Comparison of ENCODE assay signal across 14 cellular contexts in the genomic region with DNA sequence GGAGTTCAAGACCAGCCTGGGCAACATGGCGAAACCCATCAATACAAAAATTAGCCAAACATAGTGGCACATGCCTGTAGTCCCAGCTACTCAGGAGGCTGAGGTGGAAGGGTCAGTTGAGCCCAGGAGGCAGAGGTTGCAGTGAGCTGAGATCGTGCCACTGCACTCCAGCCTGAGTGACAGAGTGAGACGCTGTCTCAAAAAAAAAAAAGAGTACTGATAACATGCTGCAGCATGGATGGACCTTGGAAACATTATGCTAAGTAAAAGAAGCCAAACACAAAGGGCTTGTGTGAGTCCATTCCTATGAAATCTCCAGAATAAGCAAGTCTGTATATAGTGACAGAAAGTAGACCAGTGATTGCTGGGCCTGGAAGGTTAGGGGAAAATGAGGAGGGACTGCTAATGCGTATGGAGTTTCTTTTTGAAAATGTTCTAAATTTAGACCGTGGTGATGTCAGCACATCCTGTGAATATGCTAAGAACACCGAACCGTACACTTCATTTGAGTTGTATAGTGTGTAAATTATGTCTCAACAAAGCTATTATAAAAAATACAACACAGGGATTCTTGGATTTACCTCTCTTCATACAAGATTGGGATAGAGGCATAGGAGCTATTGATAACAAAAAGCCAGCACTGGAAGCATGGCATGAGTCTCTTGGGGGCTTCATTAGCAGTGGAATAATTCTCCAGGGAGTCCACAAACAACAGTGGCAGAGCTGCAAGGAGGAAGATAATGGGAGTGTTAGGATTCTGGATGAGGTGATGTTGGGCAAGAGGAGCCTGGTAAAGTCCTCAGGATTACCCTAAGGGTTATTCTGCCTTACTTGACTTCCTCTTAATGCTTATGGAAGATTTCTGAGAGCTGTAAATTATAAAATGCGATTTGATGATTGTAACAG.
DNase-seq lines count a peak whose midpoint lies in the region; ATAC-seq and TF ChIP-seq lines count a peak whose summit lies in the region.
"Had no signal": no experiment of that assay in that cellular context is flagged by ENCODE, and none has a peak within 500 bp of the region (broad histone marks: within the 10 kb centered on the region; RNA-seq: fewer than 3 reads in every experiment).

No MANE protein-coding gene starts in this region.

- H3K4me2 ChIP-seq in PC-3 (ENCODE audit: low read length) (no peak overlapping the region), smooth muscle cell (peak overlapping the region; percentile 24)

- POLR2A ChIA-PET in PC-3 (lab: Charles Lee; ENCODE audit: unreplicated experiment): interaction anchor here (0.6 kb wide), 1 partner anchor 235 kb away, joined by 3 read pairs; no protein-coding TSS in a partner anchor
- POLR2A ChIA-PET in CD4-positive, alpha-beta T cell (lab: Charles Lee): no interaction called here

- no peak for DNase-seq in activated CD8-positive, alpha-beta memory T cell treated with anti-CD3 and anti-CD28 coated beads, Interleukin-2, amount 10 ng/mL, durations not matched to agents 7 days and 5 days
- DNase-seq in activated CD8-positive, alpha-beta memory T cell treated with anti-CD3 and anti-CD28 coated beads, Interleukin-2, amount 50 U/mL, for 48 hours: no peak
- DNase-seq in PC-3: no peak
- DNase-seq in fibroblast of villous mesenchyme (ENCODE audit: low read depth): peak; percentile 39
- no peak for DNase-seq in smooth muscle cell (lab: John Stamatoyannopoulos, UW; ENCODE audit: unreplicated experiment)
- no peak for DNase-seq in HuH-7.5 (ENCODE audit: low spot score)
- DNase-seq in HCEC 1CT: no peak
- no peak for DNase-seq in CD4-positive, alpha-beta T cell
- DNase-seq: activated naive CD4-positive, alpha-beta T cell treated with anti-CD3 and anti-CD28 coated beads, Interleukin-2, amount 50 U/mL, for 16 hours; NCI-H446; stimulated activated CD4-positive, alpha-beta T cell treated with anti-CD3 and anti-CD28 coated beads, Interleukin-15, amount 100 ng/mL, for 24 hours had no signal

- H3K9me3 ChIP-seq in PC-3 (ENCODE audit: low read length): no peaks in the 10 kb centered on the region
- H3K9me3 ChIP-seq in smooth muscle cell (replicated peaks; ENCODE audit: low read depth): no peaks in the 10 kb centered on the region
- H3K9me3 ChIP-seq in CD4-positive, alpha-beta T cell (ENCODE audit: control insufficient read depth, low read length): no peaks in the 10 kb centered on the region
- H3K9me3 ChIP-seq: tibial nerve had no signal

- no peaks in the 10 kb centered on the region for H3K9me2 ChIP-seq in PC-3 (replicated peaks; ENCODE audit: low read length)

- H3K4me3 ChIP-seq in PC-3 (ENCODE audit: low read length) (no peak overlapping the region), fibroblast of villous mesenchyme (ENCODE audit: low read depth, low read length) (no peak overlapping the region), smooth muscle cell (no peak overlapping the region)
- H3K4me3 ChIP-seq: coronary artery, tibial nerve had no signal

- no peak overlapping the region for H3K4me3 Mint-ChIP-seq in activated CD8-positive, alpha-beta memory T cell treated with anti-CD3 and anti-CD28 coated beads, Interleukin-2, amount 10 ng/mL, durations not matched to agents 7 days and 5 days
- H3K4me3 Mint-ChIP-seq in CD4-positive, alpha-beta T cell: no peak overlapping the region

- H3K27me3 ChIP-seq in PC-3 (ENCODE audit: low read length) (no peaks in the 10 kb centered on the region), smooth muscle cell (ENCODE audit: low read depth) (no peaks in the 10 kb centered on the region)
- no peaks in the 10 kb centered on the region for H3K27me3 ChIP-seq in CD4-positive, alpha-beta T cell (ENCODE audit: control insufficient read depth, insufficient read depth, low read length)
- H3K27me3 ChIP-seq: tibial nerve had no signal

- H3K27ac Mint-ChIP-seq in activated CD8-positive, alpha-beta memory T cell treated with anti-CD3 and anti-CD28 coated beads, Interleukin-2, amount 10 ng/mL, durations not matched to agents 7 days and 5 days: peak overlapping the region; percentile 29
- H3K27ac Mint-ChIP-seq in CD4-positive, alpha-beta T cell: no peak overlapping the region

- CTCF ChIA-PET in activated CD8-positive, alpha-beta memory T cell treated with anti-CD3 and anti-CD28 coated beads, Interleukin-2, amount 10 ng/mL, durations not matched to agents 7 days and 5 days (lab: Charles Lee): interaction anchor here (0.8 kb wide), 1 partner anchor 10 kb away, joined by 3 read pairs; no protein-coding TSS in a partner anchor
- CTCF ChIA-PET in PC-3 (lab: Charles Lee): no interaction called here
- CTCF ChIA-PET in CD4-positive, alpha-beta T cell (lab: Charles Lee): no interaction called here

- intact Hi-C loops in PC-3 (cut with micrococcal nuclease): loop anchor here (5.0 kb wide), 1 partner anchor 44 kb away; no protein-coding TSS in a partner anchor
- intact Hi-C loops in CD4-positive, alpha-beta T cell (cut with DNase I, micrococcal nuclease): no loop called here

- H3K9me3 Mint-ChIP-seq in activated CD8-positive, alpha-beta memory T cell treated with anti-CD3 and anti-CD28 coated beads, Interleukin-2, amount 10 ng/mL, durations not matched to agents 7 days and 5 days (ENCODE audit: low read depth): no peaks in the 10 kb centered on the region
- H3K9me3 Mint-ChIP-seq in CD4-positive, alpha-beta T cell: no peaks in the 10 kb centered on the region

- no peak overlapping the region for H2AFZ ChIP-seq in PC-3 (ENCODE audit: low read length)
- no peak overlapping the region for H2AFZ ChIP-seq in smooth muscle cell (ENCODE audit: low read depth)
- H2AFZ ChIP-seq: parathyroid adenoma had no signal

- WGBS in smooth muscle cell (ENCODE audit: low lambda C conversion rate): 63% methylated on average over 8 of the region's 8 CpGs

- H3K36me3 ChIP-seq in PC-3 (ENCODE audit: low read depth, low read length): peaks cover 61% of the 10 kb centered on the region
- H3K36me3 ChIP-seq in smooth muscle cell (ENCODE audit: low read depth): peaks cover 39% of the 10 kb centered on the region

- H3K9ac ChIP-seq in PC-3 (ENCODE audit: low read length) (no peak overlapping the region), smooth muscle cell (ENCODE audit: low read depth) (no peak overlapping the region)
- H3K9ac ChIP-seq: parathyroid adenoma had no signal

- H3K27me3 Mint-ChIP-seq in activated CD8-positive, alpha-beta memory T cell treated with anti-CD3 and anti-CD28 coated beads, Interleukin-2, amount 10 ng/mL, durations not matched to agents 7 days and 5 days: no peaks in the 10 kb centered on the region
- no peaks in the 10 kb centered on the region for H3K27me3 Mint-ChIP-seq in CD4-positive, alpha-beta T cell

- H3K4me1 ChIP-seq in PC-3 (ENCODE audit: insufficient read depth, low read length): peaks cover 13% of the 10 kb centered on the region
- H3K4me1 ChIP-seq in smooth muscle cell (ENCODE audit: low read depth): peaks cover 17% of the 10 kb centered on the region
- H3K4me1 ChIP-seq: parathyroid adenoma, tibial nerve had no signal

- peaks cover 5% of the 10 kb centered on the region for H3F3A ChIP-seq in PC-3 (ENCODE audit: low read length, unreplicated experiment)
- H3F3A ChIP-seq in smooth muscle cell (ENCODE audit: low read depth): peaks cover 12% of the 10 kb centered on the region

- ATAC-seq in activated CD8-positive, alpha-beta memory T cell treated with anti-CD3 and anti-CD28 coated beads, Interleukin-2, amount 10 ng/mL, durations not matched to agents 7 days and 5 days: peak; percentile 47
- no peak for ATAC-seq in PC-3
- no peak for ATAC-seq in CD4-positive, alpha-beta T cell (ENCODE audit: poor library complexity)

- no peak for TF ChIP-seq CTCF in PC-3 (conservative IDR thresholded peaks at IDR 0.05; ENCODE audit: low read depth, low read length)
- no peak for TF ChIP-seq CTCF in fibroblast of villous mesenchyme (IDR thresholded peaks at IDR 0.05; ENCODE audit: insufficient read depth, low read depth, low read length)
- no peak for TF ChIP-seq CTCF in smooth muscle cell (IDR thresholded peaks at IDR 0.05; ENCODE audit: borderline replicate concordance, insufficient read depth, poor library complexity, severe bottlenecking)
- no peak for TF ChIP-seq CTCF in CD4-positive, alpha-beta T cell (IDR thresholded peaks at IDR 0.05)

- H4K20me1 ChIP-seq in PC-3 (ENCODE audit: low read length) (no peaks in the 10 kb centered on the region), smooth muscle cell (ENCODE audit: low read depth) (peaks cover 32% of the 10 kb centered on the region)

- H3K79me2 ChIP-seq in PC-3 (ENCODE audit: low read length) (no peaks in the 10 kb centered on the region), smooth muscle cell (ENCODE audit: low read depth) (peaks cover 8% of the 10 kb centered on the region)
- H3K79me2 ChIP-seq: parathyroid adenoma had no signal

- peaks cover 53% of the 10 kb centered on the region for H3K36me3 Mint-ChIP-seq in activated CD8-positive, alpha-beta memory T cell treated with anti-CD3 and anti-CD28 coated beads, Interleukin-2, amount 10 ng/mL, durations not matched to agents 7 days and 5 days
- peaks cover 95% of the 10 kb centered on the region for H3K36me3 Mint-ChIP-seq in CD4-positive, alpha-beta T cell (ENCODE audit: low read depth)

- H3K27ac ChIP-seq in PC-3 (ENCODE audit: low read length) (peak overlapping the region; percentile 61), smooth muscle cell (ENCODE audit: low read depth) (peak overlapping the region; percentile 55)
- H3K27ac ChIP-seq in CD4-positive, alpha-beta T cell (ENCODE audit: low read depth, low read length): no peak overlapping the region
- H3K27ac ChIP-seq: parathyroid adenoma had no signal

- no TSS peak for BruUV-seq in PC-3 (replicated peaks; lab: Mats Ljungman, UMichigan)

- peaks cover 18% of the 10 kb centered on the region for H3K4me1 Mint-ChIP-seq in activated CD8-positive, alpha-beta memory T cell treated with anti-CD3 and anti-CD28 coated beads, Interleukin-2, amount 10 ng/mL, durations not matched to agents 7 days and 5 days
- H3K4me1 Mint-ChIP-seq in CD4-positive, alpha-beta T cell (ENCODE audit: low read depth): no peaks in the 10 kb centered on the region
